36 cellular contexts compared by ENCODE assay signal in genomic region chr6:147756000-147756399, GRCh38.
"Had no signal": no experiment of that assay in that cellular context is flagged by ENCODE, and none has a peak within 500 bp of the region (broad histone marks: within the 10 kb centered on the region; RNA-seq: fewer than 3 reads in every experiment).

No MANE protein-coding gene starts in this region.

- H3K27ac ChIP-seq: adrenal gland, body of pancreas, brain microvascular endothelial cell, breast epithelium, VCaP had no signal

- H3K4me3 ChIP-seq: adrenal gland, body of pancreas, breast epithelium had no signal

- H3K9me3 ChIP-seq: adrenal gland had no signal

- ATAC-seq: activated CD8-positive, alpha-beta T cell treated with anti-CD3 and anti-CD28 coated beads for 36 hours; activated naive CD4-positive, alpha-beta T cell treated with anti-CD3 and anti-CD28 coated beads, Interleukin-2, amount 50 U/mL, for 72 hours; activated T-cell treated with anti-CD3 and anti-CD28 coated beads, Interleukin-2, amount 50 U/mL, for 4 hours; activated T-cell treated with anti-CD3 and anti-CD28 coated beads, Interleukin-2, amount 50 U/mL, for 72 hours; activated T-helper 17 cell treated with anti-CD3 and anti-CD28 coated beads, Interleukin-2, amount 50 U/mL, for 72 hours; body of pancreas had no signal

- H3K4me1 ChIP-seq: adrenal gland, breast epithelium had no signal

- FAIRE-seq: astrocyte, TTC549 had no signal

- H3K27ac Mint-ChIP-seq: activated B cell treated with CpG ODN at 0.5 μM for 24 hours; activated CD4-positive, alpha-beta memory T cell treated with anti-CD3 and anti-CD28 coated beads for 36 hours; activated CD4-positive, alpha-beta T cell treated with anti-CD3 and anti-CD28 coated beads, Interleukin-2, amount 10 ng/mL, durations not matched to agents 24 days and 14 days; activated CD8-positive, alpha-beta T cell treated with anti-CD3 and anti-CD28 coated beads for 36 hours; activated naive CD4-positive, alpha-beta T cell treated with anti-CD3 and anti-CD28 coated beads for 36 hours; activated naive CD4-positive, alpha-beta T cell treated with anti-CD3 and anti-CD28 coated beads, Interleukin-2, amount 50 U/mL, for 72 hours; activated naive CD8-positive, alpha-beta T cell treated with anti-CD3 and anti-CD28 coated beads for 36 hours; activated T-cell treated with anti-CD3 and anti-CD28 coated beads, Interleukin-2, amount 50 U/mL, for 72 hours; activated T-helper 1 cell treated with anti-CD3 and anti-CD28 coated beads, Interleukin-12 subunit alpha, Interleukin-12 subunit beta, Interleukin-2, Interleukin-4 antibody, amounts not matched to agents 30 ng/mL and 10 ng/mL and 1 ng/mL, durations not matched to agents 14 hours and 24 hours and 36 hours; activated T-helper 17 cell treated with anti-CD3 and anti-CD28 coated beads, Interleukin-2, amount 50 U/mL, for 72 hours; T-helper 1 cell treated with Interleukin-12 subunit alpha and Interleukin-12 subunit beta and Interleukin-4 antibody, amounts not matched to agents 30 μg/mL and 1 μg/mL, for 36 hours; T-helper 2 cell treated with Interferon-gamma antibody and Interleukin-4, amounts not matched to agents 5 μg/mL and 100 μg/mL, for 36 hours had no signal

- H3K4me3 Mint-ChIP-seq: activated B cell treated with CpG ODN at 0.5 μM for 24 hours; activated CD4-positive, alpha-beta memory T cell treated with anti-CD3 and anti-CD28 coated beads for 36 hours; activated CD4-positive, alpha-beta T cell treated with anti-CD3 and anti-CD28 coated beads, Interleukin-2, amount 10 ng/mL, durations not matched to agents 24 days and 14 days; activated CD8-positive, alpha-beta T cell treated with anti-CD3 and anti-CD28 coated beads for 36 hours; activated naive CD4-positive, alpha-beta T cell treated with anti-CD3 and anti-CD28 coated beads for 36 hours; activated naive CD8-positive, alpha-beta T cell treated with anti-CD3 and anti-CD28 coated beads for 36 hours; activated T-cell treated with anti-CD3 and anti-CD28 coated beads, Interleukin-2, amount 50 U/mL, for 4 hours; activated T-cell treated with anti-CD3 and anti-CD28 coated beads, Interleukin-2, amount 50 U/mL, for 72 hours; activated T-helper 1 cell treated with anti-CD3 and anti-CD28 coated beads, Interleukin-12 subunit alpha, Interleukin-12 subunit beta, Interleukin-2, Interleukin-4 antibody, amounts not matched to agents 30 ng/mL and 10 ng/mL and 1 ng/mL, durations not matched to agents 14 hours and 24 hours and 36 hours; activated T-helper 17 cell treated with anti-CD3 and anti-CD28 coated beads, Interleukin-2, amount 50 U/mL, for 72 hours; T-helper 1 cell treated with Interleukin-12 subunit alpha and Interleukin-12 subunit beta and Interleukin-4 antibody, amounts not matched to agents 30 μg/mL and 1 μg/mL, for 36 hours; T-helper 2 cell treated with Interferon-gamma antibody and Interleukin-4, amounts not matched to agents 5 μg/mL and 100 μg/mL, for 36 hours had no signal

- H3K4me1 Mint-ChIP-seq: activated B cell treated with CpG ODN at 0.5 μM for 24 hours; activated CD4-positive, alpha-beta T cell treated with anti-CD3 and anti-CD28 coated beads, Interleukin-2, amount 10 ng/mL, durations not matched to agents 24 days and 14 days; activated naive CD8-positive, alpha-beta T cell treated with anti-CD3 and anti-CD28 coated beads for 36 hours; activated T-helper 17 cell treated with anti-CD3 and anti-CD28 coated beads, Interleukin-2, amount 50 U/mL, for 72 hours had no signal

- H3K27me3 ChIP-seq: adrenal gland, body of pancreas, brain microvascular endothelial cell, breast epithelium had no signal

- H3K27me3 Mint-ChIP-seq: activated B cell treated with CpG ODN at 0.5 μM for 24 hours; activated CD4-positive, alpha-beta memory T cell treated with anti-CD3 and anti-CD28 coated beads for 36 hours; activated CD4-positive, alpha-beta T cell treated with anti-CD3 and anti-CD28 coated beads, Interleukin-2, amount 10 ng/mL, durations not matched to agents 24 days and 14 days; activated CD8-positive, alpha-beta T cell treated with anti-CD3 and anti-CD28 coated beads for 36 hours; activated naive CD8-positive, alpha-beta T cell treated with anti-CD3 and anti-CD28 coated beads for 36 hours; activated T-helper 17 cell treated with anti-CD3 and anti-CD28 coated beads, Interleukin-2, amount 50 U/mL, for 72 hours had no signal

- H3K36me3 ChIP-seq: adrenal gland, brain microvascular endothelial cell, breast epithelium had no signal

- H3K9me3 Mint-ChIP-seq: activated CD4-positive, alpha-beta T cell treated with anti-CD3 and anti-CD28 coated beads, Interleukin-2, amount 10 ng/mL, durations not matched to agents 24 days and 14 days; activated naive CD4-positive, alpha-beta T cell treated with anti-CD3 and anti-CD28 coated beads for 36 hours; activated T-helper 1 cell treated with anti-CD3 and anti-CD28 coated beads, Interleukin-12 subunit alpha, Interleukin-12 subunit beta, Interleukin-2, Interleukin-4 antibody, amounts not matched to agents 30 ng/mL and 10 ng/mL and 1 ng/mL, durations not matched to agents 14 hours and 24 hours and 36 hours; activated T-helper 17 cell treated with anti-CD3 and anti-CD28 coated beads, Interleukin-2, amount 50 U/mL, for 72 hours; T-helper 1 cell treated with Interleukin-12 subunit alpha and Interleukin-12 subunit beta and Interleukin-4 antibody, amounts not matched to agents 30 μg/mL and 1 μg/mL, for 36 hours; T-helper 2 cell treated with Interferon-gamma antibody and Interleukin-4, amounts not matched to agents 5 μg/mL and 100 μg/mL, for 36 hours had no signal

- H3K36me3 Mint-ChIP-seq: activated CD4-positive, alpha-beta memory T cell treated with anti-CD3 and anti-CD28 coated beads for 36 hours; activated naive CD4-positive, alpha-beta T cell treated with anti-CD3 and anti-CD28 coated beads, Interleukin-2, amount 50 U/mL, for 72 hours; activated naive CD8-positive, alpha-beta T cell treated with anti-CD3 and anti-CD28 coated beads for 36 hours had no signal

- DNase-seq: activated B cell treated with CpG ODN at 0.5 μM for 24 hours; activated CD4-positive, alpha-beta memory T cell treated with anti-CD3 and anti-CD28 coated beads for 36 hours; activated CD4-positive, alpha-beta T cell treated with anti-CD3 and anti-CD28 coated beads for 4 hours; activated CD4-positive, alpha-beta T cell treated with anti-CD3 and anti-CD28 coated beads, Interleukin-2, amount 10 ng/mL, durations not matched to agents 24 days and 14 days; activated CD4-positive, alpha-beta T cell treated with anti-CD3 and anti-CD28 coated beads, Interleukin-2, amount 50 U/mL, for 1 hour; activated CD4-positive, alpha-beta T cell treated with anti-CD3 and anti-CD28 coated beads, Interleukin-2, amount 50 U/mL, for 4 hours; activated CD4-positive, CD25-positive, alpha-beta regulatory T cell treated with anti-CD3 and anti-CD28 coated beads, Interleukin-2, amount 50 U/mL, for 72 hours; activated CD8-positive, alpha-beta memory T cell treated with anti-CD3 and anti-CD28 coated beads, Interleukin-2, amount 50 U/mL, for 4 hours; activated CD8-positive, alpha-beta T cell treated with anti-CD3 and anti-CD28 coated beads for 36 hours; activated effector memory CD4-positive, alpha-beta T cell treated with anti-CD3 and anti-CD28 coated beads, Interleukin-2, amount 50 U/mL, for 16 hours; activated gamma-delta T cell treated with Interleukin-2 at 50 U/mL for 16 hours; activated naive CD4-positive, alpha-beta T cell; activated naive CD4-positive, alpha-beta T cell treated with anti-CD3 and anti-CD28 coated beads for 36 hours; activated naive CD4-positive, alpha-beta T cell treated with anti-CD3 and anti-CD28 coated beads, Interleukin-2, amount 50 U/mL, for 16 hours; activated naive CD8-positive, alpha-beta T cell treated with anti-CD3 and anti-CD28 coated beads for 36 hours; activated T-cell treated with anti-CD3 and anti-CD28 coated beads for 4 hours; activated T-cell treated with anti-CD3 and anti-CD28 coated beads, Interleukin-2, amount 50 U/mL, for 1 hour; activated T-cell treated with anti-CD3 and anti-CD28 coated beads, Interleukin-2, amount 50 U/mL, for 4 hours; activated T-cell treated with anti-CD3 and anti-CD28 coated beads, Interleukin-2, amount 50 U/mL, for 72 hours; adrenal gland; amniotic stem cell; aorta; body of pancreas; brain microvascular endothelial cell; central memory CD4-positive, alpha-beta T cell; T-helper 2 cell; T-helper 9 cell had no signal
